Comparison of ENCODE assay signal across 10 cellular contexts in genomic region chr7:50664461-50664922, GRCh38.
DNase-seq lines count a peak whose midpoint lies in the region; ATAC-seq and TF ChIP-seq lines count a peak whose summit lies in the region.
"Had no signal": no experiment of that assay in that cellular context is flagged by ENCODE, and none has a peak within 500 bp of the region (broad histone marks: within the 10 kb centered on the region; RNA-seq: fewer than 3 reads in every experiment).

No MANE protein-coding gene starts in this region.

- POLR2A ChIA-PET in SK-N-SH (lab: Yijun Ruan, JAX) (interaction anchor here (1.0 kb wide), 1 partner anchor 103 kb away, joined by 4 read pairs; no protein-coding TSS in a partner anchor), WTC11 (lab: Charles Lee) (interaction anchor here (0.5 kb wide), 1 partner anchor 12 kb away, joined by 6 read pairs; no protein-coding TSS in a partner anchor)

- H3K27ac ChIP-seq in SK-N-SH (ENCODE audit: low read depth in 2 of 2, low read length in 1 of 2) = no peak overlapping the region
- H3K27ac ChIP-seq: neutrophil had no signal

- H3K4me3 ChIP-seq in SK-N-SH (ENCODE audit: low read depth in 2 of 2, low read length in 1 of 2) (no peak overlapping the region), epithelial cell of proximal tubule (ENCODE audit: low read depth, low read length) (no peak overlapping the region)

- 76% methylated on average over 7 of the region's 9 CpGs for WGBS in SK-N-SH (ENCODE audit: low lambda C conversion rate)

- H3K27ac Mint-ChIP-seq in WTC11 = no peak overlapping the region
- H3K27ac Mint-ChIP-seq: activated B cell treated with CpG ODN at 0.5 μM for 24 hours had no signal

- peaks cover 89% of the 10 kb centered on the region for H4K20me1 ChIP-seq in SK-N-SH (ENCODE audit: insufficient read depth)

- peaks cover 29% of the 10 kb centered on the region for H3K36me3 Mint-ChIP-seq in WTC11

- H3K4me1 ChIP-seq in SK-N-SH (ENCODE audit: control insufficient read depth in 1 of 2, insufficient read depth in 2 of 2, low read depth in 1 of 2, low read length in 1 of 2) = peaks cover 8 to 13% of the 10 kb centered on the region in 2 experiments; a peak in 3 of 4 replicates

- no peak for TF ChIP-seq EP300 in SK-N-SH (IDR thresholded peaks at IDR 0.05; ENCODE audit: borderline replicate concordance in 1 of 2, low read depth in 1 of 2, low read length in 1 of 2)

- no peaks in the 10 kb centered on the region for H3K9me3 Mint-ChIP-seq in WTC11
- H3K9me3 Mint-ChIP-seq: activated B cell treated with CpG ODN at 0.5 μM for 24 hours had no signal

- H3K4me2 ChIP-seq in SK-N-SH = no peak overlapping the region

- ATAC-seq in SK-N-SH treated with all-trans-retinoic acid at 6 μM for 48 hours = no peak
- peak; percentile 57 for ATAC-seq in HG02588 (IDR thresholded peaks at IDR 0.05; ENCODE audit: unreplicated experiment)
- ATAC-seq in WTC11 = no peak

- H3F3A ChIP-seq in SK-N-SH (replicated peaks; ENCODE audit: insufficient read depth) = no peaks in the 10 kb centered on the region

- peaks cover 0 to 20% of the 10 kb centered on the region in 2 experiments for H3K36me3 ChIP-seq in SK-N-SH (replicated peaks in 1 of 2; ENCODE audit: control insufficient read depth in 1 of 2, insufficient read depth in 2 of 2, low read length in 1 of 2)

- no peak overlapping the region for H3K4me3 Mint-ChIP-seq in WTC11
- H3K4me3 Mint-ChIP-seq: activated B cell treated with CpG ODN at 0.5 μM for 24 hours had no signal

- no peak overlapping the region for H2AFZ ChIP-seq in SK-N-SH (ENCODE audit: low read depth)

- H3K4me1 Mint-ChIP-seq in WTC11 = peaks cover 2% of the 10 kb centered on the region

- TF ChIP-seq RAD21 in SK-N-SH (IDR thresholded peaks at IDR 0.05; ENCODE audit: low read length) = no peak

- no peaks in the 10 kb centered on the region for H3K27me3 Mint-ChIP-seq in WTC11 (ENCODE audit: low read depth)

- no peaks in the 10 kb centered on the region for H3K27me3 ChIP-seq in SK-N-SH (ENCODE audit: insufficient read depth)
- H3K27me3 ChIP-seq: neutrophil had no signal

- H3K9ac ChIP-seq in SK-N-SH = no peak overlapping the region

- peaks cover 27% of the 10 kb centered on the region; the same call in 1 of the 2 replicates for H3K79me2 ChIP-seq in SK-N-SH (ENCODE audit: insufficient read depth)

- no peak for DNase-seq in SK-N-SH
- peak; percentile 62 for DNase-seq in NCI-H345 (lab: John Stamatoyannopoulos, UW)
- peak; percentile 56 for DNase-seq in epithelial cell of proximal tubule (ENCODE audit: low read depth)
- DNase-seq in NCI-H524 treated with DMSO at 0.1 percent for 48 hours (lab: John Stamatoyannopoulos, UW) = no peak
- no peak for DNase-seq in Ammon's horn (ENCODE audit: low spot score)
- DNase-seq in WTC11 (ENCODE audit: low spot score) = no peak
- DNase-seq: activated B cell treated with CpG ODN at 0.5 μM for 24 hours had no signal

- H3K9me2 ChIP-seq in SK-N-SH = no peaks in the 10 kb centered on the region

- CTCF ChIA-PET in SK-N-SH (lab: Yijun Ruan, JAX) (interaction anchor here (1.9 kb wide), 1 partner anchor 15 kb away, joined by 5 read pairs; no protein-coding TSS in a partner anchor), WTC11 (lab: Charles Lee) (interaction anchor here (1.5 kb wide), 1 partner anchor 336 kb away, joined by 3 read pairs; no protein-coding TSS in a partner anchor)

- TF ChIP-seq CTCF in SK-N-SH (IDR thresholded peaks at IDR 0.05) (no peak), epithelial cell of proximal tubule (conservative IDR thresholded peaks at IDR 0.05; ENCODE audit: low read depth, low read length) (no peak), WTC11 (IDR thresholded peaks at IDR 0.05) (no peak)

- no peaks in the 10 kb centered on the region for H3K9me3 ChIP-seq in SK-N-SH
- H3K9me3 ChIP-seq: neutrophil had no signal

TF ChIP-seq in SK-N-SH, 30 proteins besides CTCF, POLR2A, EP300 and RAD21:
- TF ChIP-seq NFIC (IDR thresholded peaks at IDR 0.05; ENCODE audit: borderline replicate concordance) = no peak
- TF ChIP-seq PBX3 (IDR thresholded peaks at IDR 0.05) = peak; percentile 56

TF ChIP-seq in SK-N-SH treated with all-trans-retinoic acid at 6 μM for 48 hours, 23 proteins besides CTCF, POLR2A, EP300 and RAD21 (continues in another document):
- no peak for TF ChIP-seq TSHZ2 (CRISPR knock-in tag; IDR thresholded peaks at IDR 0.05)
- no peak for TF ChIP-seq PPARA (CRISPR knock-in tag; IDR thresholded peaks at IDR 0.05; ENCODE audit: borderline replicate concordance)
- TF ChIP-seq RARB (CRISPR knock-in tag; IDR thresholded peaks at IDR 0.05) = no peak

TF ChIP-seq in WTC11, 78 proteins besides CTCF, POLR2A, EP300 and RAD21:
- TF ChIP-seq CDX4 (CRISPR knock-in tag; IDR thresholded peaks at IDR 0.05; ENCODE audit: borderline replicate concordance) = no peak
- TF ChIP-seq ATF2 (CRISPR knock-in tag; IDR thresholded peaks at IDR 0.05; ENCODE audit: borderline replicate concordance, low read depth) = no peak
- TF ChIP-seq FOXJ3 (CRISPR knock-in tag; IDR thresholded peaks at IDR 0.05; ENCODE audit: borderline replicate concordance) = no peak

Comparison
In these comparisons a context has a peak if more than half of its experiments do, and no peak if none do; other contexts are left out.
1. DNase-seq: peak in NCI-H345 (single experiment) and epithelial cell of proximal tubule (single experiment); none in SK-N-SH (single experiment), NCI-H524 treated with DMSO at 0.1 percent for 48 hours (single experiment), Ammon's horn (single experiment) and WTC11 (single experiment).